Comparison of ENCODE assay signal across 34 cellular contexts in genomic region chr4:78556655-78557054, GRCh38. TPM values are rescaled to one million over a fixed set of nuclear protein-coding genes. Genes with fewer than 3 reads are reported as not detected.
DNase-seq lines count a peak whose midpoint lies in the region; ATAC-seq, FAIRE-seq and TF ChIP-seq lines count a peak whose summit lies in the region.
"Had no signal": no experiment of that assay in that cellular context is flagged by ENCODE, and none has a peak within 500 bp of the region (broad histone marks: within the 10 kb centered on the region; RNA-seq: fewer than 3 reads in every experiment).

No MANE protein-coding gene starts in this region.

- no peak overlapping the region for H3K9ac ChIP-seq in trophoblast cell (ENCODE audit: low read length)

- H3K9me3 ChIP-seq in trophoblast cell (ENCODE audit: insufficient read depth, low read depth, low read length), result no peaks in the 10 kb centered on the region
- H3K9me3 ChIP-seq: BE2C, esophagus squamous epithelium, vagina had no signal

- TF ChIP-seq CTCF in Calu3 (IDR thresholded peaks at IDR 0.05; ENCODE audit: unreplicated experiment) (no peak), epithelial cell of esophagus (IDR thresholded peaks at IDR 0.05; ENCODE audit: insufficient read depth, low read depth, low read length, missing control alignments) (no peak), GM23338 (conservative IDR thresholded peaks at IDR 0.05; ENCODE audit: low read depth in 2 of 2) (no peak)

- no peaks in the 10 kb centered on the region for H3K27me3 Mint-ChIP-seq in Calu3 (ENCODE audit: unreplicated experiment)
- H3K27me3 Mint-ChIP-seq in GM23338 (ENCODE audit: insufficient read depth, low read depth, poor library complexity), result peaks cover 10% of the 10 kb centered on the region
- H3K27me3 Mint-ChIP-seq: activated naive CD8-positive, alpha-beta T cell treated with anti-CD3 and anti-CD28 coated beads, Interleukin-2, amount 10 ng/mL, durations not matched to agents 7 days and 5 days had no signal

- H3K27me3 ChIP-seq in trophoblast cell (ENCODE audit: insufficient read depth, low read length) (no peaks in the 10 kb centered on the region), GM23338 (ENCODE audit: insufficient read depth) (peaks cover 18% of the 10 kb centered on the region)
- H3K27me3 ChIP-seq: BE2C, vagina had no signal

- H3K36me3 ChIP-seq in trophoblast cell (ENCODE audit: control insufficient read depth in 1 of 2, insufficient read depth in 2 of 2, low read length in 2 of 2) (peaks cover 9 to 11% of the 10 kb centered on the region in 2 experiments), GM23338 (ENCODE audit: insufficient read depth) (no peaks in the 10 kb centered on the region)
- H3K36me3 ChIP-seq: BE2C, vagina had no signal

- CTCF ChIA-PET in Calu3 (lab: Charles Lee), result no interaction called here

- H3K27ac ChIP-seq in trophoblast cell (ENCODE audit: low read depth, low read length) (peak overlapping the region; percentile 42), GM23338 (ENCODE audit: low read depth) (no peak overlapping the region)
- H3K27ac ChIP-seq: coronary artery, SK-N-MC, skin epidermis, vagina had no signal

- H3K9me2 ChIP-seq in GM23338 (ENCODE audit: insufficient read depth), result no peaks in the 10 kb centered on the region

- no peak overlapping the region for H4K12ac ChIP-seq in trophoblast cell (ENCODE audit: low read depth, low read length)

- H3K4me1 ChIP-seq in trophoblast cell (ENCODE audit: control insufficient read depth in 1 of 2, insufficient read depth in 2 of 2, low read length in 2 of 2) (peaks cover 19 to 21% of the 10 kb centered on the region in 2 experiments), GM23338 (ENCODE audit: insufficient read depth) (peaks cover 23% of the 10 kb centered on the region)
- H3K4me1 ChIP-seq: BE2C had no signal

- H3K4me1 Mint-ChIP-seq in Calu3 (ENCODE audit: low read depth, unreplicated experiment) (peaks cover 43% of the 10 kb centered on the region), GM23338 (peaks cover 39% of the 10 kb centered on the region)
- H3K4me1 Mint-ChIP-seq: T-helper 17 cell had no signal

- H3K4me3 Mint-ChIP-seq in Calu3 (ENCODE audit: low read depth, unreplicated experiment), result no peak overlapping the region
- H3K4me3 Mint-ChIP-seq in GM23338, result no peak overlapping the region
- H3K4me3 Mint-ChIP-seq: activated CD8-positive, alpha-beta memory T cell treated with anti-CD3 and anti-CD28 coated beads, Interleukin-2, amount 10 ng/mL, durations not matched to agents 7 days and 5 days; activated naive CD8-positive, alpha-beta T cell treated with anti-CD3 and anti-CD28 coated beads, Interleukin-2, amount 10 ng/mL, durations not matched to agents 7 days and 5 days; CD8-positive, alpha-beta T cell; IgD-negative memory B cell; nephron progenitor cell; T-helper 17 cell had no signal

- H3K36me3 Mint-ChIP-seq in Calu3 (ENCODE audit: insufficient read depth, unreplicated experiment) (peaks cover 70% of the 10 kb centered on the region), GM23338 (ENCODE audit: low read depth) (peaks cover 27% of the 10 kb centered on the region; the same call in 2 of the 3 replicates)
- H3K36me3 Mint-ChIP-seq: activated CD8-positive, alpha-beta memory T cell treated with anti-CD3 and anti-CD28 coated beads, Interleukin-2, amount 10 ng/mL, durations not matched to agents 7 days and 5 days; CD8-positive, alpha-beta T cell; IgD-negative memory B cell had no signal

- no peak overlapping the region for H2AFZ ChIP-seq in trophoblast cell (ENCODE audit: insufficient read depth, low read length, poor library complexity)
- no peak overlapping the region for H2AFZ ChIP-seq in GM23338

- no peak overlapping the region for H3K14ac ChIP-seq in trophoblast cell (ENCODE audit: low read length)

- BruUV-seq in Calu3 (replicated peaks; lab: Mats Ljungman, UMichigan), result no TSS peak

- H3K4me2 ChIP-seq in trophoblast cell (ENCODE audit: low read length) (no peak overlapping the region), GM23338 (no peak overlapping the region)

- H3K9me3 Mint-ChIP-seq in Calu3 (ENCODE audit: low read depth, unreplicated experiment) (no peaks in the 10 kb centered on the region), GM23338 (no peaks in the 10 kb centered on the region)
- H3K9me3 Mint-ChIP-seq: CD8-positive, alpha-beta T cell; IgD-negative memory B cell; nephron progenitor cell had no signal

- WGBS in trophoblast cell (ENCODE audit: extremely low coverage, insufficient coverage, insufficient read length), result no CpG with 5 or more reads among the region's 4 CpGs

- H3K18ac ChIP-seq in trophoblast cell (ENCODE audit: low read length), result no peak overlapping the region

- intact Hi-C loops in Calu3 (cut with micrococcal nuclease; ENCODE audit: unreplicated experiment), result no loop called here

- H3K23ac ChIP-seq in trophoblast cell (ENCODE audit: low read length), result no peak overlapping the region

- no peak overlapping the region for H4K91ac ChIP-seq in trophoblast cell (ENCODE audit: low read depth, low read length)

- H2AK5ac ChIP-seq in trophoblast cell (ENCODE audit: low read length), result no peak overlapping the region

- H2BK120ac ChIP-seq in trophoblast cell (ENCODE audit: insufficient read depth, low read length, poor library complexity), result peak overlapping the region; percentile 55

- peak overlapping the region; percentile 46 for H2BK5ac ChIP-seq in trophoblast cell (ENCODE audit: low read depth, low read length, poor library complexity)

- peak overlapping the region; percentile 93 for H3K27ac Mint-ChIP-seq in Calu3 (ENCODE audit: unreplicated experiment)
- no peak overlapping the region for H3K27ac Mint-ChIP-seq in GM23338
- H3K27ac Mint-ChIP-seq: activated CD8-positive, alpha-beta memory T cell treated with anti-CD3 and anti-CD28 coated beads, Interleukin-2, amount 10 ng/mL, durations not matched to agents 7 days and 5 days; activated naive CD8-positive, alpha-beta T cell treated with anti-CD3 and anti-CD28 coated beads, Interleukin-2, amount 10 ng/mL, durations not matched to agents 7 days and 5 days; CD8-positive, alpha-beta T cell; IgD-negative memory B cell; nephron progenitor cell; T-helper 17 cell had no signal

- no peak for ATAC-seq in GM23338
- ATAC-seq: activated CD8-positive, alpha-beta memory T cell treated with anti-CD3 and anti-CD28 coated beads, Interleukin-2, amount 10 ng/mL, durations not matched to agents 7 days and 5 days; CD8-positive, alpha-beta T cell; T-helper 17 cell had no signal

- peaks cover 29% of the 10 kb centered on the region for H3K79me1 ChIP-seq in trophoblast cell (ENCODE audit: low read length)

- peak overlapping the region; percentile 31 for H3K4ac ChIP-seq in trophoblast cell (ENCODE audit: low read depth, low read length)

- no peaks in the 10 kb centered on the region for H4K20me1 ChIP-seq in GM23338 (replicated peaks; ENCODE audit: insufficient read depth)

- no peak overlapping the region for H2BK12ac ChIP-seq in trophoblast cell (ENCODE audit: low read length)

- FAIRE-seq in urothelium cell line (lab: Jason Lieb, UNC), result no peak
- FAIRE-seq: GM12892, TTC549 had no signal

- no peak overlapping the region for H4K8ac ChIP-seq in trophoblast cell (ENCODE audit: low read depth, low read length)

- H3F3A ChIP-seq in GM23338 (replicated peaks; ENCODE audit: low read depth), result no peaks in the 10 kb centered on the region

- DNase-seq in Calu3 (no peak), NCI-H69 (lab: John Stamatoyannopoulos, UW) (peak; percentile 4), epithelial cell of esophagus (ENCODE audit: low read depth) (peak; percentile 70), trophoblast cell (peak in 1 of 2 donors; percentile 7), DMS 273 (lab: John Stamatoyannopoulos, UW; ENCODE audit: unreplicated experiment) (no peak), urothelium cell line (ENCODE audit: low spot score) (no peak), GM23338 (ENCODE audit: low spot score) (no peak)
- DNase-seq in activated CD4-positive, alpha-beta T cell treated with anti-CD3 and anti-CD28 coated beads for 4 hours, result no peak
- DNase-seq: activated CD4-positive, alpha-beta T cell treated with anti-CD3 and anti-CD28 coated beads, Interleukin-2, amount 50 U/mL, for 4 hours; activated CD8-positive, alpha-beta memory T cell treated with anti-CD3 and anti-CD28 coated beads, Interleukin-2, amount 10 ng/mL, durations not matched to agents 7 days and 5 days; activated gamma-delta T cell treated with Interleukin-2 at 50 U/mL for 16 hours; activated naive CD8-positive, alpha-beta T cell treated with anti-CD3 and anti-CD28 coated beads, Interleukin-2, amount 10 ng/mL, durations not matched to agents 7 days and 5 days; activated T-cell treated with anti-CD3 and anti-CD28 coated beads, Interleukin-2, amount 50 U/mL, for 48 hours; aorta; BE2C; caudate nucleus; CD8-positive, alpha-beta T cell; DMS153; effector memory CD4-positive, alpha-beta T cell; esophagus squamous epithelium; foreskin melanocyte; NCI-H1092; NCI-H1694; nephron progenitor cell; stimulated activated naive CD4-positive, alpha-beta T cell; T-helper 17 cell had no signal

- H3K79me2 ChIP-seq in trophoblast cell (ENCODE audit: control insufficient read depth, insufficient read depth, low read length, poor library complexity) (peaks cover 17% of the 10 kb centered on the region), GM23338 (replicated peaks; ENCODE audit: insufficient read depth) (no peaks in the 10 kb centered on the region)

- H3K4me3 ChIP-seq in epithelial cell of esophagus (ENCODE audit: low read length) (no peak overlapping the region), trophoblast cell (ENCODE audit: low read depth, low read length) (no peak overlapping the region), GM23338 (no peak overlapping the region)
- H3K4me3 ChIP-seq: coronary artery, esophagus squamous epithelium, lung, SK-N-MC, skin epidermis, vagina had no signal

RNA-seq across cellular contexts. Expression of gene ANXA3, which starts 5.1 kb away (rescaled TPM):
- 158 and 188 TPM in 2 replicates for total RNA-seq in Calu3 (2022)
- polyA plus RNA-seq in trophoblast cell (2013), result 245 and 254 TPM in 2 replicates
- total RNA-seq in GM23338 (2014; rRNA removed; shearing (Covaris generic)), result 20.3 and 23.8 TPM in 2 replicates
- 26.2 and 31.5 TPM in 2 replicates for polyA plus RNA-seq in GM23338 (2016; fragmentation: Nextera tagmentation; extraction: Ambion mirVana)
- total RNA-seq: CD8-positive, alpha-beta T cell had no signal

Comparison
In these comparisons a context has a peak if more than half of its experiments do, and no peak if none do; other contexts are left out.
1. DNase-seq: peak in NCI-H69 (single experiment) and epithelial cell of esophagus (single experiment); none in Calu3 (single experiment), DMS 273 (single experiment), urothelium cell line (single experiment), activated CD4-positive, alpha-beta T cell treated with anti-CD3 and anti-CD28 coated beads for 4 hours (0 of 2) and GM23338 (single experiment).